ENCODE assay signal across 17 cellular contexts in genomic region chr11:76736773-76737495, GRCh38.
"Had no signal": no experiment of that assay in that cellular context is flagged by ENCODE, and none has a peak within 500 bp of the region (broad histone marks: within the 10 kb centered on the region; RNA-seq: fewer than 3 reads in every experiment).

No MANE protein-coding gene starts in this region.

- H3K27me3 Mint-ChIP-seq: activated naive CD8-positive, alpha-beta T cell treated with anti-CD3 and anti-CD28 coated beads for 36 hours had no signal

- ATAC-seq: foreskin keratinocyte; sciatic nerve; stimulated activated naive CD8-positive, alpha-beta T cell treated with anti-CD3 and anti-CD28 coated beads, Interleukin-15, amount 100 ng/mL, for 72 hours had no signal

- H3K4me1 Mint-ChIP-seq: activated naive CD8-positive, alpha-beta T cell treated with anti-CD3 and anti-CD28 coated beads for 36 hours; central memory CD8-positive, alpha-beta T cell; neural crest cell; stimulated activated naive CD8-positive, alpha-beta T cell treated with anti-CD3 and anti-CD28 coated beads, Interleukin-15, amount 100 ng/mL, for 72 hours had no signal

- DNase-seq: activated CD4-positive, alpha-beta T cell treated with anti-CD3 and anti-CD28 coated beads, Interleukin-2, amount 10 ng/mL, durations not matched to agents 24 days and 14 days; activated CD4-positive, CD25-positive, alpha-beta regulatory T cell; activated CD8-positive, alpha-beta memory T cell treated with anti-CD3 and anti-CD28 coated beads, Interleukin-2, amount 50 U/mL, for 48 hours; activated naive CD8-positive, alpha-beta T cell treated with anti-CD3 and anti-CD28 coated beads for 36 hours; brain microvascular endothelial cell; effector CD8-positive, alpha-beta T cell; foreskin keratinocyte; glutamatergic neuron; hypothalamus; left ventricle myocardium inferior; ovary; stimulated activated CD4-positive, alpha-beta T cell treated with anti-CD3 and anti-CD28 coated beads, Interleukin-1b, Interleukin-23, amount 100 ng/mL, for 48 hours; stimulated activated naive CD8-positive, alpha-beta T cell treated with anti-CD3 and anti-CD28 coated beads, Interleukin-15, amount 100 ng/mL, for 72 hours had no signal

- H3K36me3 ChIP-seq: brain microvascular endothelial cell, left ventricle myocardium inferior, ovary had no signal

- H3K4me3 ChIP-seq: left ventricle myocardium inferior, ovary had no signal

- H3K4me1 ChIP-seq: foreskin keratinocyte had no signal

- H3K4me3 Mint-ChIP-seq: activated CD4-positive, alpha-beta T cell treated with anti-CD3 and anti-CD28 coated beads, Interleukin-2, amount 10 ng/mL, durations not matched to agents 24 days and 14 days; activated naive CD8-positive, alpha-beta T cell treated with anti-CD3 and anti-CD28 coated beads for 36 hours; central memory CD8-positive, alpha-beta T cell; neural crest cell; stimulated activated naive CD8-positive, alpha-beta T cell treated with anti-CD3 and anti-CD28 coated beads, Interleukin-15, amount 100 ng/mL, for 72 hours; type B pancreatic cell had no signal

- H3K36me3 Mint-ChIP-seq: activated naive CD8-positive, alpha-beta T cell treated with anti-CD3 and anti-CD28 coated beads for 36 hours; type B pancreatic cell had no signal

- H3K9me3 Mint-ChIP-seq: activated CD4-positive, alpha-beta T cell treated with anti-CD3 and anti-CD28 coated beads, Interleukin-2, amount 10 ng/mL, durations not matched to agents 24 days and 14 days; activated naive CD8-positive, alpha-beta T cell treated with anti-CD3 and anti-CD28 coated beads for 36 hours; central memory CD8-positive, alpha-beta T cell; neural crest cell; stimulated activated naive CD8-positive, alpha-beta T cell treated with anti-CD3 and anti-CD28 coated beads, Interleukin-15, amount 100 ng/mL, for 72 hours; type B pancreatic cell had no signal

- H3K9me3 ChIP-seq: left ventricle myocardium inferior, ovary had no signal

- H3K27ac ChIP-seq: brain microvascular endothelial cell, foreskin keratinocyte, left ventricle myocardium inferior, ovary had no signal

- H3K27me3 ChIP-seq: brain microvascular endothelial cell, foreskin keratinocyte, ovary had no signal

- H3K27ac Mint-ChIP-seq: activated CD4-positive, alpha-beta T cell treated with anti-CD3 and anti-CD28 coated beads, Interleukin-2, amount 10 ng/mL, durations not matched to agents 24 days and 14 days; activated naive CD8-positive, alpha-beta T cell treated with anti-CD3 and anti-CD28 coated beads for 36 hours; stimulated activated naive CD8-positive, alpha-beta T cell treated with anti-CD3 and anti-CD28 coated beads, Interleukin-15, amount 100 ng/mL, for 72 hours; type B pancreatic cell had no signal
